ENCODE assay signal across 15 cellular contexts in genomic region chr15:98826658-98827057, GRCh38.
A peak's percentile ranks its signal among the peaks of the same experiment; 100 is the strongest.
DNase-seq lines count a peak whose midpoint lies in the region; ATAC-seq and TF ChIP-seq lines count a peak whose summit lies in the region.
"Had no signal": no experiment of that assay in that cellular context is flagged by ENCODE, and none has a peak within 500 bp of the region (broad histone marks: within the 10 kb centered on the region; RNA-seq: fewer than 3 reads in every experiment).

No MANE protein-coding gene starts in this region.

- peak overlapping the region; percentile 36; the same call in 1 of the 2 replicates for H3K4me3 ChIP-seq in GM23338
- no peak overlapping the region for H3K4me3 ChIP-seq in neutrophil (ENCODE audit: low read depth in 1 of 2, low read length in 1 of 2)
- H3K4me3 ChIP-seq: HAP-1, SJCRH30 had no signal

- H3K9me2 ChIP-seq in GM23338 (ENCODE audit: insufficient read depth) = no peaks in the 10 kb centered on the region; the same call in 1 of the 2 replicates

- H3K4me1 ChIP-seq in GM23338 (ENCODE audit: insufficient read depth) = peaks cover 79% of the 10 kb centered on the region
- peaks cover 24 to 36% of the 10 kb centered on the region in 2 experiments for H3K4me1 ChIP-seq in neutrophil (ENCODE audit: control insufficient read depth in 1 of 2, insufficient read depth in 1 of 2, low read depth in 1 of 2, low read length in 1 of 2)
- H3K4me1 ChIP-seq: Caco-2 had no signal

- H3K9me3 Mint-ChIP-seq in GM23338 (peaks cover 29% of the 10 kb centered on the region), WTC11 (peaks cover 23% of the 10 kb centered on the region)

- intact Hi-C loops in posterior vena cava (cut with DNase I) = no loop called here

- H3K27me3 Mint-ChIP-seq in GM23338 (ENCODE audit: insufficient read depth, low read depth, poor library complexity) (peaks cover 10% of the 10 kb centered on the region), WTC11 (ENCODE audit: low read depth) (no peaks in the 10 kb centered on the region), T-helper 17 cell (no peaks in the 10 kb centered on the region)

- H3K4me1 Mint-ChIP-seq in GM23338 (peaks cover 84% of the 10 kb centered on the region), WTC11 (peaks cover 95% of the 10 kb centered on the region), T-helper 17 cell (no peaks in the 10 kb centered on the region)

- TF ChIP-seq CTCF in GM23338 (conservative IDR thresholded peaks at IDR 0.05; ENCODE audit: low read depth in 2 of 2) (no peak), WTC11 (IDR thresholded peaks at IDR 0.05) (no peak), neutrophil (IDR thresholded peaks at IDR 0.05) (no peak)

- POLR2A ChIA-PET in WTC11 (lab: Charles Lee) = no interaction called here

- H3K9me3 ChIP-seq in neutrophil = peaks cover 3% of the 10 kb centered on the region
- peaks cover 8% of the 10 kb centered on the region for H3K9me3 ChIP-seq in T-helper 17 cell (ENCODE audit: control insufficient read depth, low read length, poor library complexity, severe bottlenecking)

- CTCF ChIA-PET in WTC11 (lab: Charles Lee) = no interaction called here

- H3K36me3 Mint-ChIP-seq in GM23338 (ENCODE audit: low read depth) (peaks cover 30% of the 10 kb centered on the region), WTC11 (peaks cover 28% of the 10 kb centered on the region), T-helper 17 cell (ENCODE audit: low read depth) (peaks cover 3% of the 10 kb centered on the region)

- no peaks in the 10 kb centered on the region for H3K27me3 ChIP-seq in GM23338 (ENCODE audit: insufficient read depth)
- no peaks in the 10 kb centered on the region for H3K27me3 ChIP-seq in neutrophil
- H3K27me3 ChIP-seq: SJCRH30 had no signal

- H3F3A ChIP-seq in GM23338 (replicated peaks; ENCODE audit: low read depth) = peaks cover 4% of the 10 kb centered on the region; the same call in 1 of the 2 replicates

- H3K4me2 ChIP-seq in GM23338 = peak overlapping the region; percentile 68

- H3K36me3 ChIP-seq in GM23338 (ENCODE audit: insufficient read depth) (no peaks in the 10 kb centered on the region), neutrophil (no peaks in the 10 kb centered on the region)
- H3K36me3 ChIP-seq: HAP-1, SJCRH30 had no signal

- H3K4me3 Mint-ChIP-seq in GM23338 (peak overlapping the region; percentile 1; the same call in 1 of the 3 replicates), WTC11 (peak overlapping the region; percentile 21), T-helper 17 cell (no peak overlapping the region)

- peaks cover 9% of the 10 kb centered on the region; the same call in 1 of the 2 replicates for H4K20me1 ChIP-seq in GM23338 (replicated peaks; ENCODE audit: insufficient read depth)

- H2AFZ ChIP-seq in GM23338 = no peak overlapping the region

- peaks cover 91% of the 10 kb centered on the region for H3K79me2 ChIP-seq in GM23338 (replicated peaks; ENCODE audit: insufficient read depth)

- H3K27ac Mint-ChIP-seq in GM23338 (peak overlapping the region; percentile 74), WTC11 (peak overlapping the region; percentile 83), T-helper 17 cell (no peak overlapping the region)

- peak overlapping the region; percentile 78 for H3K27ac ChIP-seq in GM23338 (ENCODE audit: low read depth)
- H3K27ac ChIP-seq in neutrophil = peak overlapping the region; percentile 67
- H3K27ac ChIP-seq: HL-60, SJCRH30 had no signal

- DNase-seq in GM23338 (ENCODE audit: low spot score) (no peak), NCI-H1105 treated with DMSO at 0.1 percent for 48 hours (lab: John Stamatoyannopoulos, UW) (peak; percentile 20), WTC11 (ENCODE audit: low spot score) (no peak), posterior vena cava (ENCODE audit: low spot score) (no peak), T-helper 17 cell (no peak)
- DNase-seq: Caco-2, DMS153, NCI-H146, NCI-H2107, PC-3, SJCRH30 had no signal

- ATAC-seq in GM23338 = no peak
- no peak for ATAC-seq in WTC11
- no peak for ATAC-seq in HG03342 (IDR thresholded peaks at IDR 0.05; ENCODE audit: unreplicated experiment)
- ATAC-seq in T-helper 17 cell = no peak
- ATAC-seq: PC-3 had no signal

TF ChIP-seq in GM23338, 12 proteins besides CTCF, POLR2A, EP300 and RAD21:
- TF ChIP-seq ZNF331 (CRISPR knock-in tag; IDR thresholded peaks at IDR 0.05; ENCODE audit: low read depth) = no peak

TF ChIP-seq in WTC11, 78 proteins besides CTCF, POLR2A, EP300 and RAD21:
- TF ChIP-seq AFF4 (CRISPR knock-in tag; IDR thresholded peaks at IDR 0.05; ENCODE audit: borderline replicate concordance) (no peak), ZNF138 (CRISPR knock-in tag; conservative IDR thresholded peaks at IDR 0.05) (no peak), RORB (CRISPR knock-in tag; IDR thresholded peaks at IDR 0.05) (no peak), ZNF121 (CRISPR knock-in tag; IDR thresholded peaks at IDR 0.05) (no peak)
- TF ChIP-seq, protein P1, sequence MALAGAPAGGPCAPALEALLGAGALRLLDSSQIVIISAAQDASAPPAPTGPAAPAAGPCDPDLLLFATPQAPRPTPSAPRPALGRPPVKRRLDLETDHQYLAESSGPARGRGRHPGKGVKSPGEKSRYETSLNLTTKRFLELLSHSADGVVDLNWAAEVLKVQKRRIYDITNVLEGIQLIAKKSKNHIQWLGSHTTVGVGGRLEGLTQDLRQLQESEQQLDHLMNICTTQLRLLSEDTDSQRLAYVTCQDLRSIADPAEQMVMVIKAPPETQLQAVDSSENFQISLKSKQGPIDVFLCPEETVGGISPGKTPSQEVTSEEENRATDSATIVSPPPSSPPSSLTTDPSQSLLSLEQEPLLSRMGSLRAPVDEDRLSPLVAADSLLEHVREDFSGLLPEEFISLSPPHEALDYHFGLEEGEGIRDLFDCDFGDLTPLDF (CRISPR knock-in tag; IDR thresholded peaks at IDR 0.05) = no peak
TF ChIP-seq in WTC11: peak in this region for 0.
